Comparison of ENCODE assay signal across 21 cellular contexts in genomic region chr10:127496045-127496444, GRCh38. TPM values are rescaled to one million over a fixed set of nuclear protein-coding genes. Genes with fewer than 3 reads are reported as not detected.
DNase-seq lines count a peak whose midpoint lies in the region; TF ChIP-seq lines count a peak whose summit lies in the region.
"Had no signal": no experiment of that assay in that cellular context is flagged by ENCODE, and none has a peak within 500 bp of the region (broad histone marks: within the 10 kb centered on the region; RNA-seq: fewer than 3 reads in every experiment).

No MANE protein-coding gene starts in this region.

- 91 to 94% methylated on average over 9 to 12 of the region's 12 CpGs for WGBS in endodermal cell (ENCODE audit: insufficient coverage in 1 of 2, insufficient read length in 1 of 2), 2 experiments

- H3K4me1 Mint-ChIP-seq in endodermal cell = no peaks in the 10 kb centered on the region
- H3K4me1 Mint-ChIP-seq: CD14-positive monocyte; CD4-positive, alpha-beta memory T cell had no signal

- no TSS peak for BruUV-seq in A673 (replicated peaks; lab: Mats Ljungman, UMichigan)

- H3K27me3 ChIP-seq in A673 (replicated peaks; ENCODE audit: insufficient read depth, low read depth, low read length, poor library complexity) = no peaks in the 10 kb centered on the region
- peaks cover 34% of the 10 kb centered on the region for H3K27me3 ChIP-seq in BE2C
- no peaks in the 10 kb centered on the region for H3K27me3 ChIP-seq in endodermal cell (ENCODE audit: control insufficient read depth, insufficient read depth, low read length, poor library complexity, severe bottlenecking)
- H3K27me3 ChIP-seq: BLaER1 had no signal

- H3K36me3 Mint-ChIP-seq in endodermal cell (ENCODE audit: low read depth) = no peaks in the 10 kb centered on the region
- H3K36me3 Mint-ChIP-seq: CD14-positive monocyte; CD4-positive, alpha-beta memory T cell had no signal

- H3K27me3 Mint-ChIP-seq in endodermal cell (ENCODE audit: insufficient read depth) = no peaks in the 10 kb centered on the region

- no peak overlapping the region for H3K4me3 Mint-ChIP-seq in endodermal cell
- H3K4me3 Mint-ChIP-seq: CD14-positive monocyte; CD4-positive, alpha-beta memory T cell; HFFc6 had no signal

- H3K9me3 Mint-ChIP-seq in endodermal cell = no peaks in the 10 kb centered on the region

- TF ChIP-seq CTCF in A673 (conservative IDR thresholded peaks at IDR 0.05; ENCODE audit: low read depth, low read length) (no peak), BE2C (IDR thresholded peaks at IDR 0.05; ENCODE audit: low read depth, low read length) (no peak), endodermal cell (conservative IDR thresholded peaks at IDR 0.05) (no peak), GM20000 (IDR thresholded peaks at IDR 0.05; ENCODE audit: extremely low read depth, missing control alignments) (no peak)

- no peak overlapping the region for H3K9ac ChIP-seq in endodermal cell (ENCODE audit: extremely low read depth, low read length, poor library complexity, severe bottlenecking)
- H3K9ac ChIP-seq: BLaER1 had no signal

- intact Hi-C loops in A673 (cut with micrococcal nuclease; ENCODE audit: unreplicated experiment) = no loop called here

- H3K36me3 ChIP-seq in A673 (ENCODE audit: insufficient read depth, low read length, poor library complexity, severe bottlenecking) (no peaks in the 10 kb centered on the region), BE2C (no peaks in the 10 kb centered on the region), endodermal cell (ENCODE audit: control insufficient read depth, insufficient read depth, low read length) (no peaks in the 10 kb centered on the region)
- H3K36me3 ChIP-seq: BLaER1 had no signal

- no peak for TF ChIP-seq RAD21 in Ishikawa (IDR thresholded peaks at IDR 0.05; ENCODE audit: low read depth)

- POLR2A ChIA-PET in A673 (lab: Charles Lee; ENCODE audit: low non-redundant PET) = interaction anchor here (0.7 kb wide), 2 partner anchors 69 to 931 kb away, joined by 3 read pairs; no protein-coding TSS in a partner anchor

- peaks cover 35% of the 10 kb centered on the region for H3K4me1 ChIP-seq in A673 (ENCODE audit: insufficient read depth, low read length, poor library complexity, severe bottlenecking)
- H3K4me1 ChIP-seq in BE2C = no peaks in the 10 kb centered on the region
- H3K4me1 ChIP-seq in endodermal cell (ENCODE audit: control insufficient read depth, insufficient read depth, low read length) = no peaks in the 10 kb centered on the region

- no peak overlapping the region for H3K27ac ChIP-seq in A673 (ENCODE audit: low read depth, low read length, poor library complexity, severe bottlenecking)
- peak overlapping the region; percentile 8 for H3K27ac ChIP-seq in endodermal cell (ENCODE audit: low read depth, low read length)
- H3K27ac ChIP-seq: BLaER1, HL-60 had no signal

- CTCF ChIA-PET in A673 (lab: Charles Lee) = no interaction called here

- no peak overlapping the region for H3K27ac Mint-ChIP-seq in endodermal cell
- H3K27ac Mint-ChIP-seq: CD14-positive monocyte; CD4-positive, alpha-beta memory T cell; HFFc6 had no signal

- H3K9me3 ChIP-seq in A673 (ENCODE audit: low read depth, low read length, poor library complexity, severe bottlenecking) (no peaks in the 10 kb centered on the region), BE2C (no peaks in the 10 kb centered on the region), endodermal cell (ENCODE audit: control insufficient read depth, low read length) (no peaks in the 10 kb centered on the region)
- H3K9me3 ChIP-seq: BLaER1 had no signal

- TF ChIP-seq EP300 in Ishikawa (IDR thresholded peaks at IDR 0.05; ENCODE audit: borderline replicate concordance) = no peak

- peak; percentile 87 for DNase-seq in A673 (ENCODE audit: low spot score)
- peak; percentile 8 for DNase-seq in BE2C
- no peak for DNase-seq in endodermal cell
- no peak for DNase-seq in activated gamma-delta T cell treated with Interleukin-2 at 50 U/mL for 16 hours
- DNase-seq in DMS 273 (lab: John Stamatoyannopoulos, UW; ENCODE audit: unreplicated experiment) = no peak
- no peak for DNase-seq in GM20000 (ENCODE audit: low spot score)
- DNase-seq: AML-193; Calu3; CD4-positive, alpha-beta memory T cell; DMS 273 treated with DMSO at 0.1 percent for 48 hours; DMS53; DND-41; GOT3; H7; HFFc6; KBM-7 had no signal

- H3K4me3 ChIP-seq in A673 (ENCODE audit: low read depth, low read length, poor library complexity, severe bottlenecking) = no peak overlapping the region
- no peak overlapping the region for H3K4me3 ChIP-seq in BE2C (ENCODE audit: low read depth, low read length)
- no peak overlapping the region for H3K4me3 ChIP-seq in endodermal cell (ENCODE audit: low read length)
- H3K4me3 ChIP-seq: BLaER1 had no signal

TF ChIP-seq in Ishikawa, 13 proteins besides CTCF, POLR2A, EP300 and RAD21:
- TF ChIP-seq REST (IDR thresholded peaks at IDR 0.05; ENCODE audit: low read depth) (peak; percentile 37; the same call in 1 of the 2 replicates), USF1 (IDR thresholded peaks at IDR 0.05) (no peak)

RNA-seq across cellular contexts. Expression of gene NPS, which starts 53.1 kb away (rescaled TPM):
- total RNA-seq in A673 (2021) = not detected in 2 replicates
- polyA plus RNA-seq in BE2C (2012; ENCODE audit: insufficient read depth, insufficient read length, low read depth) = not detected
- not detected for total RNA-seq in endodermal cell
- polyA plus RNA-seq in endodermal cell (2013, experiment 1 of 2) = not detected
- polyA plus RNA-seq in endodermal cell (2013, experiment 2 of 2) = not detected
- total RNA-seq: Calu3; CD4-positive, alpha-beta memory T cell; H7; HFFc6; HT1080 had no signal
- polyA plus RNA-seq: CD14-positive monocyte; CD4-positive, alpha-beta memory T cell had no signal

Comparison
In these comparisons a context has a peak if more than half of its experiments do, and no peak if none do; other contexts are left out.
1. DNase-seq: peak in A673 (single experiment) and BE2C (single experiment); none in endodermal cell (single experiment), activated gamma-delta T cell treated with Interleukin-2 at 50 U/mL for 16 hours (single experiment), DMS 273 (single experiment) and GM20000 (single experiment).